1 cellular context compared by ENCODE assay signal in genomic region chr12:22578328-22578727, GRCh38.
TF ChIP-seq lines count a peak whose summit lies in the region.

No MANE protein-coding gene starts in this region.

TF ChIP-seq in H1, 55 proteins besides CTCF, POLR2A, EP300 and RAD21 (continued from another document):
- TF ChIP-seq ATF3 (IDR thresholded peaks at IDR 0.05; ENCODE audit: insufficient read depth, low read depth, low read length) = no peak
TF ChIP-seq in H1: peak in this region for 1.
